ENCODE assay signal across 18 cellular contexts in the genomic region with DNA sequence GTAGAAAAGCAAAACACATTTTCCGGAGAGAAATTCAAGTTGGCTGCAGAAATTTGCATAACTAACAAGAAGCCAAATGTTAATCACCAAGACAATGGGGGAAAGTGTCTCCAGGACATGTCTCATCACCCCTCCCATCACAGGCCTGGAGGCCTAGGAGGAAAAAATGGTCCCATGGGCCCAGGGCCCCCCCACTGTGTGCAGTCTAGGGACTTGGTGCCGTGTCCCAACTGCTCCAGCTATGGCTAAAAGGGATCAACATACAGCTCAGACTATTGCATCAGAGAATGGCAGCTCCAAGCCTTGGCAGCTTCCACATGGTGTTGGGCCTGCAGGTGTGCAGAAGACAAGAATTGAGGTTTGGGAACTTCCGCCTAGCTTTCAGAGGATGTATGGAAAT.
DNase-seq lines count a peak whose midpoint lies in the region; TF ChIP-seq lines count a peak whose summit lies in the region.
"Had no signal": no experiment of that assay in that cellular context is flagged by ENCODE, and none has a peak within 500 bp of the region (broad histone marks: within the 10 kb centered on the region; RNA-seq: fewer than 3 reads in every experiment).

No MANE protein-coding gene starts in this region.

- no peak for TF ChIP-seq EP300 in stomach (IDR thresholded peaks at IDR 0.05)
- TF ChIP-seq EP300 in SK-N-SH (IDR thresholded peaks at IDR 0.05; ENCODE audit: borderline replicate concordance in 1 of 2, low read depth in 1 of 2, low read length in 1 of 2) = no peak

- H2BK120ac ChIP-seq in mesendoderm (ENCODE audit: low read depth, low read length) = no peak overlapping the region

- H3K4me2 ChIP-seq in mesendoderm (ENCODE audit: low read length) (no peak overlapping the region), SK-N-SH (no peak overlapping the region)
- H3K4me2 ChIP-seq: BLaER1 treated with 17β-estradiol and CSF1 and Interleukin-3, amounts not matched to agents 10 nM and 100 nM had no signal

- no peaks in the 10 kb centered on the region for H3K9me2 ChIP-seq in SK-N-SH

- TF ChIP-seq RAD21 in SK-N-SH (IDR thresholded peaks at IDR 0.05; ENCODE audit: low read length) = no peak

- H3K9ac ChIP-seq in mesendoderm (ENCODE audit: low read length) (no peak overlapping the region), SK-N-SH (no peak overlapping the region)
- H3K9ac ChIP-seq: BLaER1 treated with 17β-estradiol and CSF1 and Interleukin-3, amounts not matched to agents 10 nM and 100 nM had no signal

- H2AFZ ChIP-seq in SK-N-SH (ENCODE audit: low read depth) = no peak overlapping the region

- no CpG with 5 or more reads among the region's 3 CpGs for WGBS in mesendoderm (ENCODE audit: extremely low coverage, insufficient coverage, low lambda C conversion rate)
- 57 to 91% (median 64%) methylated on average over 3 of the region's 3 CpGs for WGBS in stomach, 5 donors
- 64% methylated on average over 3 of the region's 3 CpGs for WGBS in SK-N-SH (ENCODE audit: low lambda C conversion rate)

- H3K36me3 ChIP-seq in HEK293 (ENCODE audit: control insufficient read depth in 2 of 2, insufficient read depth in 1 of 2, low read length in 2 of 2) (no peaks in the 10 kb centered on the region), mesendoderm (ENCODE audit: control insufficient read depth, insufficient read depth, low read length) (no peaks in the 10 kb centered on the region), stomach (no peaks in the 10 kb centered on the region), SK-N-SH (replicated peaks in 1 of 2; ENCODE audit: control insufficient read depth in 1 of 2, insufficient read depth in 2 of 2, low read length in 1 of 2) (no peaks in the 10 kb centered on the region)
- H3K36me3 ChIP-seq: BE2C; BLaER1 treated with 17β-estradiol and CSF1 and Interleukin-3, amounts not matched to agents 10 nM and 100 nM had no signal

- intact Hi-C loops in stomach (cut with DNase I; ENCODE audit: low total_unique reads) = no loop called here

- H2BK5ac ChIP-seq in mesendoderm (ENCODE audit: low read length) = no peak overlapping the region

- no peak for TF ChIP-seq POLR2A in stomach (IDR thresholded peaks at IDR 0.05)

- H3K4ac ChIP-seq in mesendoderm (ENCODE audit: low read depth, low read length) = no peak overlapping the region

- DNase-seq in DMS53 (lab: John Stamatoyannopoulos, UW) (peak; percentile 12), DMS53 treated with DMSO at 0.1 percent for 48 hours (lab: John Stamatoyannopoulos, UW; ENCODE audit: unreplicated experiment) (no peak), mesendoderm (peak; percentile 18), stomach (no peak), SK-N-SH (no peak), T-helper 1 cell (no peak)
- DNase-seq: ACHN; AML-193; BE2C; CD4-positive, alpha-beta T cell; CD8-positive, alpha-beta memory T cell; DMS 273 treated with DMSO at 0.1 percent for 48 hours; DND-41; H7; HCEC 1CT had no signal

- no peak overlapping the region for H3K4me3 ChIP-seq in HEK293 (ENCODE audit: low read depth, low read length)
- no peak overlapping the region for H3K4me3 ChIP-seq in mesendoderm (ENCODE audit: low read length)
- no peak overlapping the region for H3K4me3 ChIP-seq in stomach
- H3K4me3 ChIP-seq in SK-N-SH (ENCODE audit: low read depth in 2 of 2, low read length in 1 of 2) = no peak overlapping the region
- H3K4me3 ChIP-seq: BLaER1 treated with 17β-estradiol and CSF1 and Interleukin-3, amounts not matched to agents 10 nM and 100 nM had no signal

- no peak overlapping the region for H3K18ac ChIP-seq in mesendoderm (ENCODE audit: low read length)

- H3K9me3 ChIP-seq in HEK293 (ENCODE audit: control insufficient read depth, insufficient read depth, low read depth, low read length) (no peaks in the 10 kb centered on the region), stomach (peaks cover 0 to 13% (median 8%) of the 10 kb centered on the region in 4 donors), SK-N-SH (no peaks in the 10 kb centered on the region)
- H3K9me3 ChIP-seq: BE2C had no signal

- H4K5ac ChIP-seq in mesendoderm (ENCODE audit: low read length) = no peak overlapping the region

- H3K27me3 ChIP-seq in mesendoderm (ENCODE audit: insufficient read depth, low read length, poor library complexity) (no peaks in the 10 kb centered on the region), stomach (no peaks in the 10 kb centered on the region), SK-N-SH (ENCODE audit: insufficient read depth) (no peaks in the 10 kb centered on the region)
- H3K27me3 ChIP-seq: BE2C; BLaER1 treated with 17β-estradiol and CSF1 and Interleukin-3, amounts not matched to agents 10 nM and 100 nM had no signal

- H3K4me1 ChIP-seq in HEK293 (ENCODE audit: control insufficient read depth, insufficient read depth, low read length) (no peaks in the 10 kb centered on the region), mesendoderm (ENCODE audit: control insufficient read depth, low read depth, low read length) (no peaks in the 10 kb centered on the region), stomach (no peaks in the 10 kb centered on the region), SK-N-SH (ENCODE audit: control insufficient read depth in 1 of 2, insufficient read depth in 2 of 2, low read depth in 1 of 2, low read length in 1 of 2) (no peaks in the 10 kb centered on the region)
- H3K4me1 ChIP-seq: BE2C had no signal

- POLR2A ChIA-PET in HEK293 (lab: Yijun Ruan, JAX) (no interaction called here), SK-N-SH (lab: Yijun Ruan, JAX) (no interaction called here)

- H3K27ac ChIP-seq in HEK293 (ENCODE audit: extremely low read depth, low read depth, low read length) (no peak overlapping the region), mesendoderm (ENCODE audit: low read depth, low read length) (no peak overlapping the region), stomach (no peak overlapping the region), SK-N-SH (ENCODE audit: low read depth in 2 of 2, low read length in 1 of 2) (no peak overlapping the region)
- H3K27ac ChIP-seq: 22Rv1; BLaER1 treated with 17β-estradiol and CSF1 and Interleukin-3, amounts not matched to agents 10 nM and 100 nM had no signal

- no peak overlapping the region for H2BK15ac ChIP-seq in mesendoderm (replicated peaks; ENCODE audit: low read depth)

- CTCF ChIA-PET in HEK293 (lab: Yijun Ruan, JAX) (no interaction called here), SK-N-SH (lab: Yijun Ruan, JAX) (no interaction called here)

- H3K79me2 ChIP-seq in mesendoderm (ENCODE audit: control insufficient read depth, insufficient read depth, low read length) (no peaks in the 10 kb centered on the region), SK-N-SH (ENCODE audit: insufficient read depth) (no peaks in the 10 kb centered on the region)

- H4K20me1 ChIP-seq in SK-N-SH (ENCODE audit: insufficient read depth) = no peaks in the 10 kb centered on the region
- H4K20me1 ChIP-seq: BLaER1 treated with 17β-estradiol and CSF1 and Interleukin-3, amounts not matched to agents 10 nM and 100 nM had no signal

- no peak overlapping the region for H3K56ac ChIP-seq in mesendoderm (ENCODE audit: low read length)

- H3K79me1 ChIP-seq in mesendoderm (ENCODE audit: low read length) = no peaks in the 10 kb centered on the region

- no peaks in the 10 kb centered on the region for H3F3A ChIP-seq in SK-N-SH (replicated peaks; ENCODE audit: insufficient read depth)

- H3K23ac ChIP-seq in mesendoderm (ENCODE audit: low read length) = no peak overlapping the region

- H2AK5ac ChIP-seq in mesendoderm (ENCODE audit: low read length) = no peak overlapping the region

- TF ChIP-seq CTCF in HEK293 (tag by site-specific recombination; IDR thresholded peaks at IDR 0.05) (no peak), stomach (IDR thresholded peaks at IDR 0.05) (no peak), SK-N-SH (IDR thresholded peaks at IDR 0.05) (no peak)

- no peak overlapping the region for H4K8ac ChIP-seq in mesendoderm (ENCODE audit: low read depth, low read length)

TF ChIP-seq in HEK293, 187 proteins besides CTCF, POLR2A, EP300 and RAD21 (continues in another document):
- TF ChIP-seq ZNF777 (tag by site-specific recombination; IDR thresholded peaks at IDR 0.05; ENCODE audit: borderline replicate concordance) = no peak
- TF ChIP-seq, protein P1, sequence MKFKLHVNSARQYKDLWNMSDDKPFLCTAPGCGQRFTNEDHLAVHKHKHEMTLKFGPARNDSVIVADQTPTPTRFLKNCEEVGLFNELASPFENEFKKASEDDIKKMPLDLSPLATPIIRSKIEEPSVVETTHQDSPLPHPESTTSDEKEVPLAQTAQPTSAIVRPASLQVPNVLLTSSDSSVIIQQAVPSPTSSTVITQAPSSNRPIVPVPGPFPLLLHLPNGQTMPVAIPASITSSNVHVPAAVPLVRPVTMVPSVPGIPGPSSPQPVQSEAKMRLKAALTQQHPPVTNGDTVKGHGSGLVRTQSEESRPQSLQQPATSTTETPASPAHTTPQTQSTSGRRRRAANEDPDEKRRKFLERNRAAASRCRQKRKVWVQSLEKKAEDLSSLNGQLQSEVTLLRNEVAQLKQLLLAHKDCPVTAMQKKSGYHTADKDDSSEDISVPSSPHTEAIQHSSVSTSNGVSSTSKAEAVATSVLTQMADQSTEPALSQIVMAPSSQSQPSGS (tag by site-specific recombination; IDR thresholded peaks at IDR 0.05; ENCODE audit: low read depth) = no peak
- TF ChIP-seq ZNF776 (tag by site-specific recombination; IDR thresholded peaks at IDR 0.05; ENCODE audit: borderline replicate concordance) = no peak
- no peak for TF ChIP-seq ZNF174 (tag by site-specific recombination; IDR thresholded peaks at IDR 0.05)
- peak; percentile 94 for TF ChIP-seq ZNF585B (tag by site-specific recombination; IDR thresholded peaks at IDR 0.05)
- TF ChIP-seq SP3 (tag by site-specific recombination; IDR thresholded peaks at IDR 0.05) = no peak

TF ChIP-seq in SK-N-SH, 30 proteins besides CTCF, POLR2A, EP300 and RAD21 (continues in another document):
- TF ChIP-seq, protein P2, sequence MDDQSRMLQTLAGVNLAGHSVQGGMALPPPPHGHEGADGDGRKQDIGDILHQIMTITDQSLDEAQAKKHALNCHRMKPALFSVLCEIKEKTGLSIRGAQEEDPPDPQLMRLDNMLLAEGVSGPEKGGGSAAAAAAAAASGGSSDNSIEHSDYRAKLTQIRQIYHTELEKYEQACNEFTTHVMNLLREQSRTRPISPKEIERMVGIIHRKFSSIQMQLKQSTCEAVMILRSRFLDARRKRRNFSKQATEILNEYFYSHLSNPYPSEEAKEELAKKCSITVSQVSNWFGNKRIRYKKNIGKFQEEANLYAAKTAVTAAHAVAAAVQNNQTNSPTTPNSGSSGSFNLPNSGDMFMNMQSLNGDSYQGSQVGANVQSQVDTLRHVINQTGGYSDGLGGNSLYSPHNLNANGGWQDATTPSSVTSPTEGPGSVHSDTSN (IDR thresholded peaks at IDR 0.05) = no peak
- TF ChIP-seq, protein P3, sequence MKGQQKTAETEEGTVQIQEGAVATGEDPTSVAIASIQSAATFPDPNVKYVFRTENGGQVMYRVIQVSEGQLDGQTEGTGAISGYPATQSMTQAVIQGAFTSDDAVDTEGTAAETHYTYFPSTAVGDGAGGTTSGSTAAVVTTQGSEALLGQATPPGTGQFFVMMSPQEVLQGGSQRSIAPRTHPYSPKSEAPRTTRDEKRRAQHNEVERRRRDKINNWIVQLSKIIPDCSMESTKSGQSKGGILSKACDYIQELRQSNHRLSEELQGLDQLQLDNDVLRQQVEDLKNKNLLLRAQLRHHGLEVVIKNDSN (IDR thresholded peaks at IDR 0.05; ENCODE audit: borderline replicate concordance, low read depth) = no peak
- TF ChIP-seq GABPA (IDR thresholded peaks at IDR 0.05; ENCODE audit: low read depth) (no peak), TCF12 (IDR thresholded peaks at IDR 0.05) (no peak)

Comparison
In these comparisons a context has a peak if more than half of its experiments do, and no peak if none do; other contexts are left out.
1. DNase-seq: peak in DMS53 (single experiment) and mesendoderm (single experiment); none in DMS53 treated with DMSO at 0.1 percent for 48 hours (single experiment), stomach (single experiment), SK-N-SH (single experiment) and T-helper 1 cell (0 of 5).